In the genomic region with DNA sequence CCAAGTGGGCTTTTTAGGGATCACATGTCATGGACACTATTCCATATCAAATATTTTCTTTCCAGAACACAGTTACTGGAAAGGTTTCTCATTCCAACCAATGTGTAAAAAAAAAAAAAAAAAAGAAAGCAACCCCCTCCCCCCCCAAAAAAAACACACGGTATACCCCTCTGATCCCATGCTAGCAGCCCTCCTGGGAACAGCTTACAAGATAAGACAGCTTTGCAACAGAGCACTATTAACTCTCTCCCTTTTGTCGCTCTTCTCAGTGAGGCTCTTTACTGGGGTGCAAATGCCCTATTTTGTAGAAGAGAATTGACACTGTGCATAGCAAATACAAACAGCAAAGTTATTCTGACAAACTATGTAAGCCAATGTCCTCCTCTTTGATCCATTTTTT, we compare ENCODE assay signal across 15 cellular contexts.
DNase-seq lines count a peak whose midpoint lies in the region; ATAC-seq and TF ChIP-seq lines count a peak whose summit lies in the region.
"Had no signal": no experiment of that assay in that cellular context is flagged by ENCODE, and none has a peak within 500 bp of the region (broad histone marks: within the 10 kb centered on the region; RNA-seq: fewer than 3 reads in every experiment).

No MANE protein-coding gene starts in this region.

- H3K4me1 Mint-ChIP-seq in chondrocyte (ENCODE audit: low read depth) (peaks cover 69% of the 10 kb centered on the region), nephron (peaks cover 42% of the 10 kb centered on the region)
- H3K4me1 Mint-ChIP-seq in activated naive CD8-positive, alpha-beta T cell treated with anti-CD3 and anti-CD28 coated beads, Interleukin-2, amount 50 U/mL, for 24 hours, result no peaks in the 10 kb centered on the region

- WGBS in IMR-90 (ENCODE audit: extremely low coverage in 2 of 2, insufficient read length in 1 of 2), 2 experiments, result no CpG with 5 or more reads among the region's 2 CpGs
- 54% methylated on average over 2 of the region's 2 CpGs for WGBS in suprapubic skin
- WGBS in ovary, 3 donors, result 39 to 41% (median 39%) methylated on average over 2 of the region's 2 CpGs

- H3K9ac ChIP-seq in IMR-90 (ENCODE audit: low read depth, low read length), result no peak overlapping the region

- H4K20me1 ChIP-seq in IMR-90 (ENCODE audit: insufficient read depth, low read length), result no peaks in the 10 kb centered on the region

- no peak overlapping the region for H4K8ac ChIP-seq in IMR-90 (ENCODE audit: low read depth in 2 of 2, low read length in 2 of 2)

- in situ Hi-C loops in IMR-90 (cut with MboI; ENCODE audit: low sequenced_read_pairs), result no loop called here

- no peak overlapping the region for H3K4me3 ChIP-seq in IMR-90 (ENCODE audit: insufficient read depth, low read depth, low read length)
- H3K4me3 ChIP-seq in suprapubic skin, result no peak overlapping the region
- no peak overlapping the region for H3K4me3 ChIP-seq in ovary

- H2BK120ac ChIP-seq in IMR-90 (ENCODE audit: low read depth, low read length), result peak overlapping the region; percentile 6; the same call in 1 of the 2 replicates

- no peak overlapping the region for H3K18ac ChIP-seq in IMR-90 (ENCODE audit: low read depth, low read length)

- H3K27me3 ChIP-seq in IMR-90 (ENCODE audit: control insufficient read depth, insufficient read depth, low read length), result no peaks in the 10 kb centered on the region
- H3K27me3 ChIP-seq in suprapubic skin, result no peaks in the 10 kb centered on the region
- no peaks in the 10 kb centered on the region for H3K27me3 ChIP-seq in ovary

- no peak overlapping the region for H4K5ac ChIP-seq in IMR-90 (ENCODE audit: low read depth, low read length)

- intact Hi-C loops in IMR-90 (cut with micrococcal nuclease), result loop anchor here (5.0 kb wide), 1 partner anchor 355 kb away; a partner anchor contains a TSS
- intact Hi-C loops in ovary (cut with DNase I), result no loop called here

- peak overlapping the region; percentile 30; the same call in 1 of the 2 replicates for H2BK20ac ChIP-seq in IMR-90 (ENCODE audit: low read depth, low read length)

- no peaks in the 10 kb centered on the region for H3K36me3 Mint-ChIP-seq in chondrocyte (ENCODE audit: low read depth)
- no peaks in the 10 kb centered on the region for H3K36me3 Mint-ChIP-seq in nephron (ENCODE audit: low read depth)
- H3K36me3 Mint-ChIP-seq in activated naive CD8-positive, alpha-beta T cell treated with anti-CD3 and anti-CD28 coated beads, Interleukin-2, amount 50 U/mL, for 24 hours (ENCODE audit: low read depth), result no peaks in the 10 kb centered on the region
- H3K36me3 Mint-ChIP-seq: CD8-positive, alpha-beta T cell had no signal

- no peak overlapping the region for H3K56ac ChIP-seq in IMR-90 (ENCODE audit: extremely low read depth, insufficient read depth, low read length)

- H3K27ac ChIP-seq in IMR-90 (ENCODE audit: insufficient read depth, low read length) (no peak overlapping the region), suprapubic skin (peak overlapping the region; percentile 31), ovary (peak overlapping the region in 1 of 2 donors; percentile 46), RWPE1 (no peak overlapping the region)

- H3K4me3 Mint-ChIP-seq in chondrocyte (ENCODE audit: unreplicated experiment) (no peak overlapping the region), nephron (no peak overlapping the region)
- H3K4me3 Mint-ChIP-seq in activated naive CD8-positive, alpha-beta T cell treated with anti-CD3 and anti-CD28 coated beads, Interleukin-2, amount 50 U/mL, for 24 hours, result no peak overlapping the region
- H3K4me3 Mint-ChIP-seq: CD8-positive, alpha-beta T cell had no signal

- TF ChIP-seq EP300 in suprapubic skin (IDR thresholded peaks at IDR 0.05) (no peak), ovary (IDR thresholded peaks at IDR 0.05) (no peak)

- no peak for TF ChIP-seq CTCF in IMR-90 (conservative IDR thresholded peaks at IDR 0.05; ENCODE audit: low read depth, low read length)
- no peak for TF ChIP-seq CTCF in chondrocyte (IDR thresholded peaks at IDR 0.05)
- no peak for TF ChIP-seq CTCF in nephron (IDR thresholded peaks at IDR 0.05; ENCODE audit: unreplicated experiment in 3 of 3)
- no peak for TF ChIP-seq CTCF in suprapubic skin (IDR thresholded peaks at IDR 0.05)
- TF ChIP-seq CTCF in ovary (IDR thresholded peaks at IDR 0.05), result no peak
- no peak for TF ChIP-seq CTCF in RWPE1 (conservative IDR thresholded peaks at IDR 0.05; ENCODE audit: low read depth)

- no peak overlapping the region for H3K23ac ChIP-seq in IMR-90 (ENCODE audit: low read depth, low read length)

- POLR2A ChIA-PET in IMR-90 (lab: Charles Lee; ENCODE audit: unreplicated experiment), result no interaction called here
- POLR2A ChIA-PET in RWPE1 (lab: Yijun Ruan, JAX; ENCODE audit: low non-redundant PET), result no interaction called here

- H3K79me1 ChIP-seq in IMR-90 (ENCODE audit: low read depth in 1 of 2, low read length in 2 of 2), result no peaks in the 10 kb centered on the region

- H3K14ac ChIP-seq in IMR-90 (replicated peaks; ENCODE audit: low read depth, low read length), result 0 out of 2 replicates have a peak overlapping the region, but pooled peaks have one; percentile 40

- no peaks in the 10 kb centered on the region for H3K9me3 ChIP-seq in IMR-90 (ENCODE audit: control insufficient read depth, insufficient read depth, low read length)
- H3K9me3 ChIP-seq in suprapubic skin, result no peaks in the 10 kb centered on the region
- H3K9me3 ChIP-seq in ovary, result no peaks in the 10 kb centered on the region

- no peak for ATAC-seq in IMR-90 (ENCODE audit: low read depth)
- ATAC-seq in activated naive CD8-positive, alpha-beta T cell treated with anti-CD3 and anti-CD28 coated beads, Interleukin-2, amount 50 U/mL, for 24 hours, result no peak
- ATAC-seq: CD8-positive, alpha-beta T cell; Panc1 had no signal

- H3K9me1 ChIP-seq in IMR-90 (ENCODE audit: insufficient read depth, low read length), result peaks cover 9% of the 10 kb centered on the region

- H3K4ac ChIP-seq in IMR-90 (ENCODE audit: low read depth, low read length), result no peak overlapping the region; the same call in 1 of the 2 replicates

- no TSS peak for BruUV-seq in IMR-90 (replicated peaks; lab: Mats Ljungman, UMichigan)

- TF ChIP-seq RAD21 in IMR-90 (IDR thresholded peaks at IDR 0.05; ENCODE audit: low read length), result no peak

- H2BK15ac ChIP-seq in IMR-90 (ENCODE audit: low read depth, low read length), result no peak overlapping the region

- CTCF ChIA-PET in IMR-90 (lab: Yijun Ruan, JAX), result no interaction called here
- CTCF ChIA-PET in RWPE1 (lab: Yijun Ruan, JAX), result no interaction called here

- no peak overlapping the region for H2AK5ac ChIP-seq in IMR-90 (ENCODE audit: low read depth, low read length)

- DNase-seq in IMR-90 (no peak), chondrocyte (ENCODE audit: low spot score) (no peak), suprapubic skin (ENCODE audit: low spot score in 2 of 2) (no peak), ovary (no peak), RWPE1 (ENCODE audit: low spot score) (no peak), H4 (ENCODE audit: low spot score) (no peak)
- no peak for DNase-seq in activated naive CD8-positive, alpha-beta T cell treated with anti-CD3 and anti-CD28 coated beads, Interleukin-2, amount 50 U/mL, for 24 hours
- DNase-seq: CD8-positive, alpha-beta T cell; GF-D8; KBM-7; NCI-H1092; NCI-H1694; NCI-H748 treated with DMSO at 0.1 percent for 48 hours had no signal

- no peak overlapping the region for H2AK9ac ChIP-seq in IMR-90 (replicated peaks; ENCODE audit: low read depth, low read length, poor library complexity)

- H3K27ac Mint-ChIP-seq in chondrocyte (ENCODE audit: unreplicated experiment) (peak overlapping the region; percentile 39), nephron (peak overlapping the region; percentile 38 to 57 (median 56))
- H3K27ac Mint-ChIP-seq in activated naive CD8-positive, alpha-beta T cell treated with anti-CD3 and anti-CD28 coated beads, Interleukin-2, amount 50 U/mL, for 24 hours, result no peak overlapping the region
- H3K27ac Mint-ChIP-seq: CD8-positive, alpha-beta T cell had no signal

- H4K91ac ChIP-seq in IMR-90 (ENCODE audit: insufficient read depth, low read depth, low read length), result no peak overlapping the region

- H3K4me1 ChIP-seq in IMR-90 (ENCODE audit: control insufficient read depth, insufficient read depth, low read length) (peaks cover 11% of the 10 kb centered on the region), suprapubic skin (peaks cover 8% of the 10 kb centered on the region), ovary (ENCODE audit: insufficient read depth) (peaks cover 2% of the 10 kb centered on the region)

- no peak overlapping the region for H3K4me2 ChIP-seq in IMR-90 (ENCODE audit: low read depth, low read length)

- TF ChIP-seq POLR2A in IMR-90 (IDR thresholded peaks at IDR 0.05; ENCODE audit: low read depth, low read length) (no peak), suprapubic skin (IDR thresholded peaks at IDR 0.05) (no peak), ovary (IDR thresholded peaks at IDR 0.05) (no peak)

- H2AFZ ChIP-seq in IMR-90 (replicated peaks; ENCODE audit: low read length, poor library complexity), result no peak overlapping the region

- H3K36me3 ChIP-seq in IMR-90 (ENCODE audit: control insufficient read depth, insufficient read depth, low read length) (no peaks in the 10 kb centered on the region), suprapubic skin (no peaks in the 10 kb centered on the region), ovary (no peaks in the 10 kb centered on the region)

- H3K27me3 Mint-ChIP-seq in chondrocyte (ENCODE audit: low read depth) (no peaks in the 10 kb centered on the region), nephron (ENCODE audit: low read depth) (peaks cover 5% of the 10 kb centered on the region)
- peaks cover 4% of the 10 kb centered on the region for H3K27me3 Mint-ChIP-seq in activated naive CD8-positive, alpha-beta T cell treated with anti-CD3 and anti-CD28 coated beads, Interleukin-2, amount 50 U/mL, for 24 hours

- H3K9me3 Mint-ChIP-seq in chondrocyte (ENCODE audit: low read depth) (peaks cover 3% of the 10 kb centered on the region), nephron (no peaks in the 10 kb centered on the region)
- H3K9me3 Mint-ChIP-seq in activated naive CD8-positive, alpha-beta T cell treated with anti-CD3 and anti-CD28 coated beads, Interleukin-2, amount 50 U/mL, for 24 hours, result no peaks in the 10 kb centered on the region
- H3K9me3 Mint-ChIP-seq: CD8-positive, alpha-beta T cell had no signal

- dilution Hi-C loops in IMR-90 (cut with HindIII; ENCODE audit: low sequenced_read_pairs, unreplicated experiment), result no loop called here

- no peak overlapping the region for H2BK5ac ChIP-seq in IMR-90 (ENCODE audit: low read depth, low read length, poor library complexity, severe bottlenecking)

TF ChIP-seq in IMR-90, 13 proteins besides CTCF, POLR2A, EP300 and RAD21 (continues in another document):
- TF ChIP-seq FOS (IDR thresholded peaks at IDR 0.05; ENCODE audit: low read depth, low read length), result no peak
- TF ChIP-seq, protein P1, sequence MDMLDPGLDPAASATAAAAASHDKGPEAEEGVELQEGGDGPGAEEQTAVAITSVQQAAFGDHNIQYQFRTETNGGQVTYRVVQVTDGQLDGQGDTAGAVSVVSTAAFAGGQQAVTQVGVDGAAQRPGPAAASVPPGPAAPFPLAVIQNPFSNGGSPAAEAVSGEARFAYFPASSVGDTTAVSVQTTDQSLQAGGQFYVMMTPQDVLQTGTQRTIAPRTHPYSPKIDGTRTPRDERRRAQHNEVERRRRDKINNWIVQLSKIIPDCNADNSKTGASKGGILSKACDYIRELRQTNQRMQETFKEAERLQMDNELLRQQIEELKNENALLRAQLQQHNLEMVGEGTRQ (IDR thresholded peaks at IDR 0.05; ENCODE audit: low read depth, low read length), result no peak
- TF ChIP-seq MXI1 (IDR thresholded peaks at IDR 0.05; ENCODE audit: borderline replicate concordance, low read depth, low read length), result no peak
